1 cellular context compared by ENCODE assay signal in the genomic region with DNA sequence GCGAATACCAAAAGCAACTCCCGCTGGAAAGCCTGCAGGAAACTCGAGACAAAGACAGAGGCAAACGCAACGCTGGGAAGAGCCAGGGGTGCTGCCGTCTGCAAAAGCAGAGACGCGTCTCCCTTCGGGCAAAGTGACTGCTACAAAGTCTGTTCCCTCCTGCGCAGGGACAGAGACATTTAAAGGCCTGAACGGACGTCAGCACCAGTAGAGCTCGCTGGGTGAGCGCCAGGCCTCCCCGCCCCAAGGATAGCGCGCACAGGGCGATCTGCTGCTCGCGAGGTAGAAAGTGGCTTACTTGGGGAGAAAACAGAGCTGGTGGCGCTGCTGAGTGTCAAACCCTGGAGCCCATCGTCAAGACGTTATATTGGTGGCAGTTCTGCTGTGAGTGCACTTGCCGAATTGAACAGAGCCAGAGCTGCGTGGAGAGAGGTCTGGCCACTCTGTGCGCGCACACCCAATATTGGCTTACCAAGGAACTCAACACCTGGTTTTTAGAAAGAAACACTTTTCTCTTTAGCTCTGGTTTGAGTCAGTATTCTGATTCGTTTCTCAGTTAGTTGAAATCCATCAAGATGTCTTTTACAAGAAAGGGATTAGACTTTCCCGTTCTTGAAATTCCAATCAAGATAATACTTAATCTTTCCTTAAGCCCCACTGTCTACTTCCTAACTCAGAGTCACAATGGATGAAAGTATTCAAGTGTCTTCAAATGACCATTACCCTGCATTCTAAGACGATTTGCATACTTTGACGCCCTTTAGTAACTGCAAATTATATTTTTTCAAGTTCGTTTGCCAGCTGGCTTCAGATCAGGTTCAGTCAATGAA.
A peak's percentile ranks its signal among the peaks of the same experiment; 100 is the strongest.
TF ChIP-seq lines count a peak whose summit lies in the region.

No MANE protein-coding gene starts in this region.

TF ChIP-seq in HEK293, 187 proteins besides CTCF, POLR2A, EP300 and RAD21 (continued from another document and continues in another):
- TF ChIP-seq, protein P1, sequence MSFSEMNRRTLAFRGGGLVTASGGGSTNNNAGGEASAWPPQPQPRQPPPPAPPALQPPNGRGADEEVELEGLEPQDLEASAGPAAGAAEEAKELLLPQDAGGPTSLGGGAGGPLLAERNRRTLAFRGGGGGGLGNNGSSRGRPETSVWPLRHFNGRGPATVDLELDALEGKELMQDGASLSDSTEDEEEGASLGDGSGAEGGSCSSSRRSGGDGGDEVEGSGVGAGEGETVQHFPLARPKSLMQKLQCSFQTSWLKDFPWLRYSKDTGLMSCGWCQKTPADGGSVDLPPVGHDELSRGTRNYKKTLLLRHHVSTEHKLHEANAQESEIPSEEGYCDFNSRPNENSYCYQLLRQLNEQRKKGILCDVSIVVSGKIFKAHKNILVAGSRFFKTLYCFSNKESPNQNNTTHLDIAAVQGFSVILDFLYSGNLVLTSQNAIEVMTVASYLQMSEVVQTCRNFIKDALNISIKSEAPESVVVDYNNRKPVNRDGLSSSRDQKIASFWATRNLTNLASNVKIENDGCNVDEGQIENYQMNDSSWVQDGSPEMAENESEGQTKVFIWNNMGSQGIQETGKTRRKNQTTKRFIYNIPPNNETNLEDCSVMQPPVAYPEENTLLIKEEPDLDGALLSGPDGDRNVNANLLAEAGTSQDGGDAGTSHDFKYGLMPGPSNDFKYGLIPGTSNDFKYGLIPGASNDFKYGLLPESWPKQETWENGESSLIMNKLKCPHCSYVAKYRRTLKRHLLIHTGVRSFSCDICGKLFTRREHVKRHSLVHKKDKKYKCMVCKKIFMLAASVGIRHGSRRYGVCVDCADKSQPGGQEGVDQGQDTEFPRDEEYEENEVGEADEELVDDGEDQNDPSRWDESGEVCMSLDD (tag by site-specific recombination; IDR thresholded peaks at IDR 0.05), result no peak
- TF ChIP-seq, protein P2, sequence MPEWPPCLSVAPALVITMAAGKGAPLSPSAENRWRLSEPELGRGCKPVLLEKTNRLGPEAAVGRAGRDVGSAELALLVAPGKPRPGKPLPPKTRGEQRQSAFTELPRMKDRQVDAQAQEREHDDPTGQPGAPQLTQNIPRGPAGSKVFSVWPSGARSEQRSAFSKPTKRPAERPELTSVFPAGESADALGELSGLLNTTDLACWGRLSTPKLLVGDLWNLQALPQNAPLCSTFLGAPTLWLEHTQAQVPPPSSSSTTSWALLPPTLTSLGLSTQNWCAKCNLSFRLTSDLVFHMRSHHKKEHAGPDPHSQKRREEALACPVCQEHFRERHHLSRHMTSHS (tag by site-specific recombination; IDR thresholded peaks at IDR 0.05), result no peak
- TF ChIP-seq, protein P3, sequence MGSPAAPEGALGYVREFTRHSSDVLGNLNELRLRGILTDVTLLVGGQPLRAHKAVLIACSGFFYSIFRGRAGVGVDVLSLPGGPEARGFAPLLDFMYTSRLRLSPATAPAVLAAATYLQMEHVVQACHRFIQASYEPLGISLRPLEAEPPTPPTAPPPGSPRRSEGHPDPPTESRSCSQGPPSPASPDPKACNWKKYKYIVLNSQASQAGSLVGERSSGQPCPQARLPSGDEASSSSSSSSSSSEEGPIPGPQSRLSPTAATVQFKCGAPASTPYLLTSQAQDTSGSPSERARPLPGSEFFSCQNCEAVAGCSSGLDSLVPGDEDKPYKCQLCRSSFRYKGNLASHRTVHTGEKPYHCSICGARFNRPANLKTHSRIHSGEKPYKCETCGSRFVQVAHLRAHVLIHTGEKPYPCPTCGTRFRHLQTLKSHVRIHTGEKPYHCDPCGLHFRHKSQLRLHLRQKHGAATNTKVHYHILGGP (tag by site-specific recombination; IDR thresholded peaks at IDR 0.05), result no peak
- TF ChIP-seq, protein P4, sequence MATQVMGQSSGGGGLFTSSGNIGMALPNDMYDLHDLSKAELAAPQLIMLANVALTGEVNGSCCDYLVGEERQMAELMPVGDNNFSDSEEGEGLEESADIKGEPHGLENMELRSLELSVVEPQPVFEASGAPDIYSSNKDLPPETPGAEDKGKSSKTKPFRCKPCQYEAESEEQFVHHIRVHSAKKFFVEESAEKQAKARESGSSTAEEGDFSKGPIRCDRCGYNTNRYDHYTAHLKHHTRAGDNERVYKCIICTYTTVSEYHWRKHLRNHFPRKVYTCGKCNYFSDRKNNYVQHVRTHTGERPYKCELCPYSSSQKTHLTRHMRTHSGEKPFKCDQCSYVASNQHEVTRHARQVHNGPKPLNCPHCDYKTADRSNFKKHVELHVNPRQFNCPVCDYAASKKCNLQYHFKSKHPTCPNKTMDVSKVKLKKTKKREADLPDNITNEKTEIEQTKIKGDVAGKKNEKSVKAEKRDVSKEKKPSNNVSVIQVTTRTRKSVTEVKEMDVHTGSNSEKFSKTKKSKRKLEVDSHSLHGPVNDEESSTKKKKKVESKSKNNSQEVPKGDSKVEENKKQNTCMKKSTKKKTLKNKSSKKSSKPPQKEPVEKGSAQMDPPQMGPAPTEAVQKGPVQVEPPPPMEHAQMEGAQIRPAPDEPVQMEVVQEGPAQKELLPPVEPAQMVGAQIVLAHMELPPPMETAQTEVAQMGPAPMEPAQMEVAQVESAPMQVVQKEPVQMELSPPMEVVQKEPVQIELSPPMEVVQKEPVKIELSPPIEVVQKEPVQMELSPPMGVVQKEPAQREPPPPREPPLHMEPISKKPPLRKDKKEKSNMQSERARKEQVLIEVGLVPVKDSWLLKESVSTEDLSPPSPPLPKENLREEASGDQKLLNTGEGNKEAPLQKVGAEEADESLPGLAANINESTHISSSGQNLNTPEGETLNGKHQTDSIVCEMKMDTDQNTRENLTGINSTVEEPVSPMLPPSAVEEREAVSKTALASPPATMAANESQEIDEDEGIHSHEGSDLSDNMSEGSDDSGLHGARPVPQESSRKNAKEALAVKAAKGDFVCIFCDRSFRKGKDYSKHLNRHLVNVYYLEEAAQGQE (tag by site-specific recombination; IDR thresholded peaks at IDR 0.05), result peak; percentile 35; the same call in 1 of the 2 replicates
- TF ChIP-seq KLF8 (tag by site-specific recombination; IDR thresholded peaks at IDR 0.05) (peak; percentile 55; the same call in 1 of the 2 replicates), ZNF530 (tag by site-specific recombination; IDR thresholded peaks at IDR 0.05; ENCODE audit: low read depth) (no peak), ZNF24 (tag by site-specific recombination; IDR thresholded peaks at IDR 0.05) (0 out of 2 replicates have a peak, but pooled peaks have one; percentile 19), ZNF843 (tag by site-specific recombination; IDR thresholded peaks at IDR 0.05) (no peak), ZNF600 (tag by site-specific recombination; IDR thresholded peaks at IDR 0.05) (peak; percentile 94), YY2 (tag by site-specific recombination; IDR thresholded peaks at IDR 0.05) (no peak), GLIS2 (tag by site-specific recombination; IDR thresholded peaks at IDR 0.05) (peak; percentile 49), KLF9 (tag by site-specific recombination; IDR thresholded peaks at IDR 0.05; ENCODE audit: low read depth) (no peak), ZNF10 (tag by site-specific recombination; IDR thresholded peaks at IDR 0.05) (no peak), ZNF175 (tag by site-specific recombination; IDR thresholded peaks at IDR 0.05) (no peak), ZNF529 (tag by site-specific recombination; IDR thresholded peaks at IDR 0.05; ENCODE audit: insufficient replicate concordance) (no peak), SP3 (tag by site-specific recombination; IDR thresholded peaks at IDR 0.05) (no peak), ZNF214 (tag by site-specific recombination; IDR thresholded peaks at IDR 0.05; ENCODE audit: borderline replicate concordance) (no peak), ZNF335 (tag by site-specific recombination; conservative IDR thresholded peaks at IDR 0.05) (peak; percentile 52), ZNF677 (tag by site-specific recombination; IDR thresholded peaks at IDR 0.05) (no peak), ZNF433 (tag by site-specific recombination; IDR thresholded peaks at IDR 0.05; ENCODE audit: low read depth) (no peak), ZXDB (tag by site-specific recombination; IDR thresholded peaks at IDR 0.05) (0 out of 2 replicates have a peak, but pooled peaks have one; percentile 14), ZNF248 (tag by site-specific recombination; IDR thresholded peaks at IDR 0.05) (no peak), REPIN1 (tag by site-specific recombination; IDR thresholded peaks at IDR 0.05; ENCODE audit: low read depth) (no peak), ZNF324 (tag by site-specific recombination; IDR thresholded peaks at IDR 0.05) (no peak), ZNF670 (tag by site-specific recombination; IDR thresholded peaks at IDR 0.05; ENCODE audit: low read depth) (no peak), ZNF561 (tag by site-specific recombination; IDR thresholded peaks at IDR 0.05; ENCODE audit: borderline replicate concordance) (0 out of 2 replicates have a peak, but pooled peaks have one; percentile 23), ZNF394 (tag by site-specific recombination; IDR thresholded peaks at IDR 0.05; ENCODE audit: borderline replicate concordance) (no peak; the same call in 1 of the 2 replicates), ZNF585B (tag by site-specific recombination; IDR thresholded peaks at IDR 0.05) (no peak), ZNF426 (tag by site-specific recombination; IDR thresholded peaks at IDR 0.05) (no peak), ZNF660 (tag by site-specific recombination; IDR thresholded peaks at IDR 0.05) (0 out of 2 replicates have a peak, but pooled peaks have one; percentile 58), TCF7L2 (IDR thresholded peaks at IDR 0.05; ENCODE audit: borderline replicate concordance, low read depth, low read length) (no peak), ZSCAN30 (tag by site-specific recombination; IDR thresholded peaks at IDR 0.05) (no peak), ZNF239 (tag by site-specific recombination; IDR thresholded peaks at IDR 0.05) (no peak), ZNF776 (tag by site-specific recombination; IDR thresholded peaks at IDR 0.05; ENCODE audit: borderline replicate concordance) (no peak)
- TF ChIP-seq, protein P5, sequence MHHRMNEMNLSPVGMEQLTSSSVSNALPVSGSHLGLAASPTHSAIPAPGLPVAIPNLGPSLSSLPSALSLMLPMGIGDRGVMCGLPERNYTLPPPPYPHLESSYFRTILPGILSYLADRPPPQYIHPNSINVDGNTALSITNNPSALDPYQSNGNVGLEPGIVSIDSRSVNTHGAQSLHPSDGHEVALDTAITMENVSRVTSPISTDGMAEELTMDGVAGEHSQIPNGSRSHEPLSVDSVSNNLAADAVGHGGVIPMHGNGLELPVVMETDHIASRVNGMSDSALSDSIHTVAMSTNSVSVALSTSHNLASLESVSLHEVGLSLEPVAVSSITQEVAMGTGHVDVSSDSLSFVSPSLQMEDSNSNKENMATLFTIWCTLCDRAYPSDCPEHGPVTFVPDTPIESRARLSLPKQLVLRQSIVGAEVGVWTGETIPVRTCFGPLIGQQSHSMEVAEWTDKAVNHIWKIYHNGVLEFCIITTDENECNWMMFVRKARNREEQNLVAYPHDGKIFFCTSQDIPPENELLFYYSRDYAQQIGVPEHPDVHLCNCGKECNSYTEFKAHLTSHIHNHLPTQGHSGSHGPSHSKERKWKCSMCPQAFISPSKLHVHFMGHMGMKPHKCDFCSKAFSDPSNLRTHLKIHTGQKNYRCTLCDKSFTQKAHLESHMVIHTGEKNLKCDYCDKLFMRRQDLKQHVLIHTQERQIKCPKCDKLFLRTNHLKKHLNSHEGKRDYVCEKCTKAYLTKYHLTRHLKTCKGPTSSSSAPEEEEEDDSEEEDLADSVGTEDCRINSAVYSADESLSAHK (tag by site-specific recombination; IDR thresholded peaks at IDR 0.05), result no peak
- TF ChIP-seq, protein P6, sequence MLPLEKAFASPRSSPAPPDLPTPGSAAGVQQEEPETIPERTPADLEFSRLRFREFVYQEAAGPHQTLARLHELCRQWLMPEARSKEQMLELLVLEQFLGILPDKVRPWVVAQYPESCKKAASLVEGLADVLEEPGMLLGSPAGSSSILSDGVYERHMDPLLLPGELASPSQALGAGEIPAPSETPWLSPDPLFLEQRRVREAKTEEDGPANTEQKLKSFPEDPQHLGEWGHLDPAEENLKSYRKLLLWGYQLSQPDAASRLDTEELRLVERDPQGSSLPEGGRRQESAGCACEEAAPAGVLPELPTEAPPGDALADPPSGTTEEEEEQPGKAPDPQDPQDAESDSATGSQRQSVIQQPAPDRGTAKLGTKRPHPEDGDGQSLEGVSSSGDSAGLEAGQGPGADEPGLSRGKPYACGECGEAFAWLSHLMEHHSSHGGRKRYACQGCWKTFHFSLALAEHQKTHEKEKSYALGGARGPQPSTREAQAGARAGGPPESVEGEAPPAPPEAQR (tag by site-specific recombination; IDR thresholded peaks at IDR 0.05), result no peak
- TF ChIP-seq, protein P7, sequence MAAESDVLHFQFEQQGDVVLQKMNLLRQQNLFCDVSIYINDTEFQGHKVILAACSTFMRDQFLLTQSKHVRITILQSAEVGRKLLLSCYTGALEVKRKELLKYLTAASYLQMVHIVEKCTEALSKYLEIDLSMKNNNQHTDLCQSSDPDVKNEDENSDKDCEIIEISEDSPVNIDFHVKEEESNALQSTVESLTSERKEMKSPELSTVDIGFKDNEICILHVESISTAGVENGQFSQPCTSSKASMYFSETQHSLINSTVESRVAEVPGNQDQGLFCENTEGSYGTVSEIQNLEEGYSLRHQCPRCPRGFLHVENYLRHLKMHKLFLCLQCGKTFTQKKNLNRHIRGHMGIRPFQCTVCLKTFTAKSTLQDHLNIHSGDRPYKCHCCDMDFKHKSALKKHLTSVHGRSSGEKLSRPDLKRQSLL (tag by site-specific recombination; IDR thresholded peaks at IDR 0.05), result no peak
- TF ChIP-seq, protein P8, sequence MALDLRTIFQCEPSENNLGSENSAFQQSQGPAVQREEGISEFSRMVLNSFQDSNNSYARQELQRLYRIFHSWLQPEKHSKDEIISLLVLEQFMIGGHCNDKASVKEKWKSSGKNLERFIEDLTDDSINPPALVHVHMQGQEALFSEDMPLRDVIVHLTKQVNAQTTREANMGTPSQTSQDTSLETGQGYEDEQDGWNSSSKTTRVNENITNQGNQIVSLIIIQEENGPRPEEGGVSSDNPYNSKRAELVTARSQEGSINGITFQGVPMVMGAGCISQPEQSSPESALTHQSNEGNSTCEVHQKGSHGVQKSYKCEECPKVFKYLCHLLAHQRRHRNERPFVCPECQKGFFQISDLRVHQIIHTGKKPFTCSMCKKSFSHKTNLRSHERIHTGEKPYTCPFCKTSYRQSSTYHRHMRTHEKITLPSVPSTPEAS (tag by site-specific recombination; IDR thresholded peaks at IDR 0.05), result no peak
- TF ChIP-seq, protein P9, sequence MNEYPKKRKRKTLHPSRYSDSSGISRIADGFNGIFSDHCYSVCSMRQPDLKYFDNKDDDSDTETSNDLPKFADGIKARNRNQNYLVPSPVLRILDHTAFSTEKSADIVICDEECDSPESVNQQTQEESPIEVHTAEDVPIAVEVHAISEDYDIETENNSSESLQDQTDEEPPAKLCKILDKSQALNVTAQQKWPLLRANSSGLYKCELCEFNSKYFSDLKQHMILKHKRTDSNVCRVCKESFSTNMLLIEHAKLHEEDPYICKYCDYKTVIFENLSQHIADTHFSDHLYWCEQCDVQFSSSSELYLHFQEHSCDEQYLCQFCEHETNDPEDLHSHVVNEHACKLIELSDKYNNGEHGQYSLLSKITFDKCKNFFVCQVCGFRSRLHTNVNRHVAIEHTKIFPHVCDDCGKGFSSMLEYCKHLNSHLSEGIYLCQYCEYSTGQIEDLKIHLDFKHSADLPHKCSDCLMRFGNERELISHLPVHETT (tag by site-specific recombination; IDR thresholded peaks at IDR 0.05), result no peak
- TF ChIP-seq, protein P10, sequence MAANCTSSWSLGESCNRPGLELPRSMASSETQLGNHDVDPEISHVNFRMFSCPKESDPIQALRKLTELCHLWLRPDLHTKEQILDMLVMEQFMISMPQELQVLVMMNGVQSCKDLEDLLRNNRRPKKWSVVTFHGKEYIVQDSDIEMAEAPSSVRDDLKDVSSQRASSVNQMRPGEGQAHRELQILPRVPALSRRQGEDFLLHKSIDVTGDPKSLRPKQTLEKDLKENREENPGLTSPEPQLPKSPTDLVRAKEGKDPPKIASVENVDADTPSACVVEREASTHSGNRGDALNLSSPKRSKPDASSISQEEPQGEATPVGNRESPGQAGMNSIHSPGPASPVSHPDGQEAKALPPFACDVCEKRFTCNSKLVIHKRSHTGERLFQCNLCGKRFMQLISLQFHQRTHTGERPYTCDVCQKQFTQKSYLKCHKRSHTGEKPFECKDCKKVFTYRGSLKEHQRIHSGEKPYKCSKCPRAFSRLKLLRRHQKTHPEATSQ (tag by site-specific recombination; IDR thresholded peaks at IDR 0.05), result no peak
